8 cellular contexts compared by ENCODE assay signal in the genomic region with DNA sequence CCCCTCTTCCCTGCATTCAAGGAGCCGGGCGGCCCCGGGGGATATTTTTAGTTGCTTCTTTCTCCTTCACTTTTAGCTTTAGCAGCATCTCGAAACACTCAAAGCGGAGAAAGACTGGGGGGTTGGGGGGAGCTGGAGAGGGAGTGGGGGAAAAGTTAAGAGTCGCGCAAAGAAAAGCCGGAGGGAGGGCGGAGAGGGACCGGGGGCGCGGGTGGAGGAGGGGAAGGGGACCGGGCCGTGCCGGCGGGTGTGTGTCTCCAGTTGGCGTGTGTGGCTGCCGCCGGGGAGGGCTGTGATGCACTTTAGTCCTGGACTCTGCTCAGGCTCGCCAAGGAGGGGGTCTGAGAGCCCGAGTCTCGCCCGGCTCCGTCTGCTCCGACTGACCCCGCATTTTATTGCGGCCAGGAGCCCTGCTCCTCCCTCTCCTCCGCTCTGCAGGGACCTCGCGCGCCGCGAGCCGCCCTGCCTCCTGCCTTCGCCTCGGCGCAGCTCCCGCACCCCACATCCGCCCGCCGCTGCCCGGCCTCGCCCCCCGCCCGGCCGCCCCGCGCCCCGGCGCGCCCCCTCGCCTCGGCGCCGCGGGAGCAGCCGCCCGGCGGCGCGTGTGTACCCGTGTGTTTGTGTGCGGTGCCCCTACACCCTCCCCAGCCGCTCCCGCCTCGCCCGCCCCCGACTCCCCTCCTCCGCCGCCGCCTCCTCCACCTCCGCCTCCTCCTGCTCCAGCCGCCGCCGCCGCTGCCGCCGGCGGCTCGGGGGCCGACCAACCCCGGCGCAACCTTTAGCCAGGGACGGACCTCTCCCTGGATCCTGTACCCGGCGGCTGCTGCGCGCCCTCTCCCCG. TPM values are rescaled to one million over a fixed set of nuclear protein-coding genes. Genes with fewer than 3 reads are reported as not detected.
DNase-seq lines count a peak whose midpoint lies in the region; ATAC-seq and TF ChIP-seq lines count a peak whose summit lies in the region.

No MANE protein-coding gene starts in this region.

- no TSS peak for BruUV-seq in PC-9 (replicated peaks; lab: Mats Ljungman, UMichigan)

- intact Hi-C loops in PC-9 (cut with micrococcal nuclease; ENCODE audit: unreplicated experiment): loop anchor here (2.0 to 10.0 kb wide), 3 partner anchors 128 to 398 kb away; partner anchors contain the start of gene C4orf51

- H2AFZ ChIP-seq in PC-9: peak overlapping the region; percentile 90

- H3K36me3 ChIP-seq in PC-9 (ENCODE audit: low read depth) (no peaks in the 10 kb centered on the region), subcutaneous abdominal adipose tissue (ENCODE audit: control insufficient read depth in 5 of 5, insufficient read depth in 5 of 5, low read length in 5 of 5) (no peaks in the 10 kb centered on the region)

- CTCF ChIA-PET in PC-9 (lab: Charles Lee): no interaction called here

- H3K27ac Mint-ChIP-seq in natural killer cell treated with Interleukin-12 subunit alpha and Interleukin-12 subunit beta and Interleukin-15 and Interleukin-18, amount 100 ng/mL, for 72 hours: peak overlapping the region; percentile 78 to 91

- H3K9ac ChIP-seq in subcutaneous abdominal adipose tissue (ENCODE audit: low read length in 5 of 5): peak overlapping the region in 3 of 5 donors; percentile 46 to 64 (median 59)

- no peaks in the 10 kb centered on the region for H3K9me2 ChIP-seq in PC-9 (ENCODE audit: insufficient read depth)

- H3K4me3 ChIP-seq in GM12875 (ENCODE audit: low read depth, low read length) (peak overlapping the region; percentile 72), PC-9 (peak overlapping the region; percentile 84), fibroblast of the aortic adventitia (ENCODE audit: low read depth, low read length) (peak overlapping the region; percentile 99), subcutaneous abdominal adipose tissue (ENCODE audit: low read depth in 1 of 5, low read length in 5 of 5) (peak overlapping the region; percentile 74 to 93 (median 85))

- no peaks in the 10 kb centered on the region for H3K27me3 Mint-ChIP-seq in natural killer cell treated with Interleukin-12 subunit alpha and Interleukin-12 subunit beta and Interleukin-15 and Interleukin-18, amount 100 ng/mL, for 72 hours

- no peaks in the 10 kb centered on the region for H3K9me3 ChIP-seq in PC-9 (ENCODE audit: insufficient read depth, low read depth)
- H3K9me3 ChIP-seq in subcutaneous abdominal adipose tissue (ENCODE audit: control insufficient read depth in 5 of 5, low read length in 5 of 5): no peaks in the 10 kb centered on the region

- H3K27ac ChIP-seq in PC-9 (peak overlapping the region; percentile 93), subcutaneous abdominal adipose tissue (ENCODE audit: low read depth, low read length) (peak overlapping the region; percentile 88)

- ATAC-seq in HG02840 (IDR thresholded peaks at IDR 0.05; ENCODE audit: low FRiP score, unreplicated experiment) (peak; percentile 20), GM19328 (IDR thresholded peaks at IDR 0.05; ENCODE audit: unreplicated experiment) (no peak)
- peak; percentile 70 to 74 for ATAC-seq in natural killer cell treated with Interleukin-12 subunit alpha and Interleukin-12 subunit beta and Interleukin-15 and Interleukin-18, amount 100 ng/mL, for 72 hours

- peaks cover 28 to 43% of the 10 kb centered on the region in 2 donors for H3K4me1 Mint-ChIP-seq in natural killer cell treated with Interleukin-12 subunit alpha and Interleukin-12 subunit beta and Interleukin-15 and Interleukin-18, amount 100 ng/mL, for 72 hours (ENCODE audit: low read depth in 2 of 2)

- POLR2A ChIA-PET in PC-9 (lab: Charles Lee; ENCODE audit: unreplicated experiment): interaction anchor here (0.6 kb wide), 1 partner anchor 199 kb away, joined by 9 read pairs; no protein-coding TSS in a partner anchor

- DNase-seq in PC-9 (peak in 1 of 2 experiments; percentile 54), fibroblast of the aortic adventitia (ENCODE audit: low read depth) (peak; percentile 55)
- peak; percentile 78 for DNase-seq in activated effector memory CD4-positive, alpha-beta T cell treated with anti-CD3 and anti-CD28 coated beads, Interleukin-2, amount 50 U/mL, for 16 hours
- peak; percentile 66 for DNase-seq in natural killer cell treated with Interleukin-12 subunit alpha and Interleukin-12 subunit beta and Interleukin-15 and Interleukin-18, amount 100 ng/mL, for 72 hours (ENCODE audit: low spot score)

- H4K20me1 ChIP-seq in PC-9 (ENCODE audit: insufficient read depth): no peaks in the 10 kb centered on the region

- no peaks in the 10 kb centered on the region for H3K36me3 Mint-ChIP-seq in natural killer cell treated with Interleukin-12 subunit alpha and Interleukin-12 subunit beta and Interleukin-15 and Interleukin-18, amount 100 ng/mL, for 72 hours

- TF ChIP-seq CTCF in GM12875 (IDR thresholded peaks at IDR 0.05; ENCODE audit: borderline replicate concordance, insufficient read depth, low read depth, low read length): no peak
- no peak for TF ChIP-seq CTCF in PC-9 (conservative IDR thresholded peaks at IDR 0.05)
- TF ChIP-seq CTCF in fibroblast of the aortic adventitia (IDR thresholded peaks at IDR 0.05; ENCODE audit: insufficient read depth, low read length): no peak

- peaks cover 40% of the 10 kb centered on the region for H3K79me2 ChIP-seq in PC-9 (ENCODE audit: low read depth)

- H3K4me2 ChIP-seq in PC-9: peak overlapping the region; percentile 77

- H3K27me3 ChIP-seq in PC-9 (ENCODE audit: insufficient read depth, low read depth) (no peaks in the 10 kb centered on the region), subcutaneous abdominal adipose tissue (ENCODE audit: control insufficient read depth in 5 of 5, insufficient read depth in 4 of 5, low read length in 5 of 5) (no peaks in the 10 kb centered on the region)

- H3K4me1 ChIP-seq in PC-9 (replicated peaks; ENCODE audit: insufficient read depth) (peaks cover 22% of the 10 kb centered on the region), subcutaneous abdominal adipose tissue (ENCODE audit: control insufficient read depth in 5 of 5, insufficient read depth in 5 of 5, low read length in 5 of 5) (peaks cover 0 to 30% (median 20%) of the 10 kb centered on the region in 5 donors)

- H3K4me3 Mint-ChIP-seq in natural killer cell treated with Interleukin-12 subunit alpha and Interleukin-12 subunit beta and Interleukin-15 and Interleukin-18, amount 100 ng/mL, for 72 hours: peak overlapping the region; percentile 94

- no peaks in the 10 kb centered on the region for H3K9me3 Mint-ChIP-seq in natural killer cell treated with Interleukin-12 subunit alpha and Interleukin-12 subunit beta and Interleukin-15 and Interleukin-18, amount 100 ng/mL, for 72 hours

- H3F3A ChIP-seq in PC-9 (ENCODE audit: insufficient read depth, low read depth): peaks cover 7% of the 10 kb centered on the region; the same call in 1 of the 2 replicates

RNA-seq across cellular contexts. Expression of gene ZNF827, which starts 1.4 kb away (rescaled TPM):
- total RNA-seq in PC-9 (2021): 22.4 and 24.1 TPM in 2 replicates
- total RNA-seq in fibroblast of the aortic adventitia (ENCODE audit: low replicate concordance): 10.7 and 16.7 TPM in 2 replicates
- total RNA-seq in natural killer cell treated with Interleukin-12 subunit alpha and Interleukin-12 subunit beta and Interleukin-15 and Interleukin-18, amount 100 ng/mL, for 72 hours: 10 to 100 TPM; 11.8 to 40.5 TPM
